Comparison of ENCODE assay signal across 1 cellular context in the genomic region with DNA sequence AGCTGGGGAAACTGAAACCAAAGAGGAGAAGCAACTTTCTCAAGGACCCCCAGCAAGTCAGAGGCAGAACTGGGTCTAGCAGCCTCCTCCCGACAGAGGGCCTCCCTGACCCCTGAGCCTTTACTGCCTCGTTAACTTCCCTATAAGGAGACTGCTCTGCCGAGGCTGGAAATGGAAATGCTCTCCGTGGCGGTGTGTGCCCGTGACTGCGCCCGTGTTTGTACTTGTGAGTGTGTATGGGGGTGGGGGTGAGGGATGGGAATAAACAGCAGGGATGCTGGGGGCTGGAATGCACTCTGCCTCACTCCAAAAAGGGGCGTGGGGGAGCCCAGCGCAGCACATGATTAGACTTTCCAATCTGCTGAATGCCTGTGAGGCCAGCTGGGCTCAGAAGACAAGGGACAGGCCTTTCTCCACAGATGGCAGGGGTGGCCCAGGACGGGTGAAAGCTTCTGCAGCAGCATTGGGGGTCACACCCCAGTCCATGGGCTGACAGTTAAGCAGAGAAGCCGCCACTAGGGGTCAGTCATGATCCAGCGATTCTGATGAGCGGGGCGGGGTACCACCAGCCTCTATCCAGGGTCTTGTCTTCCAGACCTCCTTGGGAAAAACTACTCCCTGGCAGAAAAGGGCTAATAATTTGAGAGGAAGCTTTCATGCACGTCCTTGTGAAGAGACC.
A peak's percentile ranks its signal among the peaks of the same experiment; 100 is the strongest.
TF ChIP-seq lines count a peak whose summit lies in the region.

No MANE protein-coding gene starts in this region.

TF ChIP-seq in K562, 482 proteins besides CTCF, POLR2A, EP300 and RAD21 (continued from another document):
- TF ChIP-seq, protein P1, sequence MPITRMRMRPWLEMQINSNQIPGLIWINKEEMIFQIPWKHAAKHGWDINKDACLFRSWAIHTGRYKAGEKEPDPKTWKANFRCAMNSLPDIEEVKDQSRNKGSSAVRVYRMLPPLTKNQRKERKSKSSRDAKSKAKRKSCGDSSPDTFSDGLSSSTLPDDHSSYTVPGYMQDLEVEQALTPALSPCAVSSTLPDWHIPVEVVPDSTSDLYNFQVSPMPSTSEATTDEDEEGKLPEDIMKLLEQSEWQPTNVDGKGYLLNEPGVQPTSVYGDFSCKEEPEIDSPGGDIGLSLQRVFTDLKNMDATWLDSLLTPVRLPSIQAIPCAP (CRISPR knock-in tag; IDR thresholded peaks at IDR 0.05; ENCODE audit: borderline replicate concordance) = no peak
- TF ChIP-seq CC2D1A (IDR thresholded peaks at IDR 0.05) (0 out of 2 replicates have a peak, but pooled peaks have one; percentile 25), MAZ (CRISPR knock-in tag; conservative IDR thresholded peaks at IDR 0.05 in 1 of 2, IDR thresholded peaks at IDR 0.05 in 1 of 2) (peak in 1 of 2 experiments; percentile 47; a peak in 1 of 4 replicates), PKNOX1 (IDR thresholded peaks at IDR 0.05) (0 out of 2 replicates have a peak, but pooled peaks have one; percentile 9), SMC3 (conservative IDR thresholded peaks at IDR 0.05; ENCODE audit: insufficient read depth, low read depth, low read length) (peak; percentile 42)
